8 cellular contexts compared by ENCODE assay signal in genomic region chr1:228084325-228084724, GRCh38. TPM values are rescaled to one million over a fixed set of nuclear protein-coding genes. Genes with fewer than 3 reads are reported as not detected.
DNase-seq lines count a peak whose midpoint lies in the region; ATAC-seq and TF ChIP-seq lines count a peak whose summit lies in the region.

No MANE protein-coding gene starts in this region.

- peaks cover 25 to 31% of the 10 kb centered on the region in 2 donors for H3K36me3 Mint-ChIP-seq in activated naive CD4-positive, alpha-beta T cell treated with anti-CD3 and anti-CD28 coated beads, Interleukin-2, amount 50 U/mL, for 72 hours

- no peaks in the 10 kb centered on the region for H3K27me3 Mint-ChIP-seq in stimulated activated naive CD8-positive, alpha-beta T cell treated with anti-CD3 and anti-CD28 coated beads, Interleukin-15, amount 100 ng/mL, for 72 hours

- H3K27me3 ChIP-seq in heart right ventricle (no peaks in the 10 kb centered on the region), iPS-15b (ENCODE audit: control insufficient read depth, insufficient read depth, low read length) (peaks cover 3% of the 10 kb centered on the region)

- intact Hi-C loops in heart right ventricle (cut with DNase I) = no loop called here
- intact Hi-C loops in Right ventricle myocardium inferior (cut with DNase I) = loop anchor here (10.0 kb wide), 1 partner anchor 320 kb away; no protein-coding TSS in a partner anchor

- no peaks in the 10 kb centered on the region for H3K9me3 ChIP-seq in heart right ventricle
- no peaks in the 10 kb centered on the region for H3K9me3 ChIP-seq in iPS-15b (ENCODE audit: control insufficient read depth, insufficient read depth, low read length)

- DNase-seq in heart right ventricle (no peak), Right ventricle myocardium inferior (ENCODE audit: missing footprints) (no peak)
- DNase-seq in activated naive CD4-positive, alpha-beta T cell treated with anti-CD3 and anti-CD28 coated beads, Interleukin-2, amount 50 U/mL, for 72 hours (ENCODE audit: low spot score in 2 of 2) = no peak
- DNase-seq in stimulated activated naive CD8-positive, alpha-beta T cell treated with anti-CD3 and anti-CD28 coated beads, Interleukin-15, amount 100 ng/mL, for 72 hours = no peak
- DNase-seq in stimulated activated CD4-positive, alpha-beta T cell treated with anti-CD3 and anti-CD28 coated beads, Interleukin-1b, Interleukin-23, amount 100 ng/mL, for 48 hours = no peak

- ATAC-seq in heart right ventricle (no peak), Right ventricle myocardium inferior (no peak), GM21786 (IDR thresholded peaks at IDR 0.05; ENCODE audit: unreplicated experiment) (no peak), GM19467 (IDR thresholded peaks at IDR 0.05; ENCODE audit: unreplicated experiment) (no peak)
- ATAC-seq in activated naive CD4-positive, alpha-beta T cell treated with anti-CD3 and anti-CD28 coated beads, Interleukin-2, amount 50 U/mL, for 72 hours = peak in 1 of 2 donors; percentile 28
- ATAC-seq in stimulated activated naive CD8-positive, alpha-beta T cell treated with anti-CD3 and anti-CD28 coated beads, Interleukin-15, amount 100 ng/mL, for 72 hours = no peak

- 17 to 27% methylated on average over 3 of the region's 3 CpGs for WGBS in heart right ventricle, 2 donors

- H3K4me3 Mint-ChIP-seq in stimulated activated naive CD8-positive, alpha-beta T cell treated with anti-CD3 and anti-CD28 coated beads, Interleukin-15, amount 100 ng/mL, for 72 hours = peak overlapping the region; percentile 92 to 95

- peak overlapping the region in 8 of 10 donors; percentile 42 to 100 (median 100) for H3K27ac ChIP-seq in heart right ventricle

- H3K27ac Mint-ChIP-seq in activated naive CD4-positive, alpha-beta T cell treated with anti-CD3 and anti-CD28 coated beads, Interleukin-2, amount 50 U/mL, for 72 hours = peak overlapping the region; percentile 97 to 99
- peak overlapping the region; percentile 97 to 99 for H3K27ac Mint-ChIP-seq in stimulated activated naive CD8-positive, alpha-beta T cell treated with anti-CD3 and anti-CD28 coated beads, Interleukin-15, amount 100 ng/mL, for 72 hours

- no peaks in the 10 kb centered on the region for H3K9me3 Mint-ChIP-seq in activated naive CD4-positive, alpha-beta T cell treated with anti-CD3 and anti-CD28 coated beads, Interleukin-2, amount 50 U/mL, for 72 hours
- H3K9me3 Mint-ChIP-seq in stimulated activated naive CD8-positive, alpha-beta T cell treated with anti-CD3 and anti-CD28 coated beads, Interleukin-15, amount 100 ng/mL, for 72 hours = no peaks in the 10 kb centered on the region

- H3K9ac ChIP-seq in iPS-15b (ENCODE audit: low read depth, low read length) = no peak overlapping the region

- H3K4me3 ChIP-seq in heart right ventricle (peak overlapping the region; percentile 71 to 100 (median 92)), iPS-15b (ENCODE audit: low read depth, low read length) (peak overlapping the region; percentile 77)

- peaks cover 83% of the 10 kb centered on the region for H3K4me1 Mint-ChIP-seq in stimulated activated naive CD8-positive, alpha-beta T cell treated with anti-CD3 and anti-CD28 coated beads, Interleukin-15, amount 100 ng/mL, for 72 hours

- H3K4me1 ChIP-seq in heart right ventricle = peaks cover 40 to 73% (median 69%) of the 10 kb centered on the region in 9 donors
- H3K4me1 ChIP-seq in iPS-15b (ENCODE audit: control insufficient read depth, insufficient read depth, low read length) = peaks cover 4% of the 10 kb centered on the region

- no peak for TF ChIP-seq CTCF in heart right ventricle (IDR thresholded peaks at IDR 0.05)

- H3K36me3 ChIP-seq in heart right ventricle (peaks cover 0 to 10% (median 0%) of the 10 kb centered on the region in 9 donors), iPS-15b (ENCODE audit: control insufficient read depth, insufficient read depth, low read length) (no peaks in the 10 kb centered on the region)

RNA-seq across cellular contexts. Expression of gene ARF1, which starts 1.8 kb away (rescaled TPM):
- total RNA-seq in heart right ventricle (100 to 1,000 TPM; 262 to 372 (median 338) TPM), Right ventricle myocardium inferior (281 TPM)
- polyA plus RNA-seq in heart right ventricle = 100 to 1,000 TPM; 204 to 498 TPM
- total RNA-seq in activated naive CD4-positive, alpha-beta T cell treated with anti-CD3 and anti-CD28 coated beads, Interleukin-2, amount 50 U/mL, for 72 hours = 100 to 1,000 TPM; 308 to 333 TPM

RNA-seq across cellular contexts. Expression of gene C1orf35, which starts 18.8 kb away (rescaled TPM):
- total RNA-seq in heart right ventricle = 10 to 100 TPM in 1 of 10 donors, 1 to 10 TPM in 9; 5.6 to 10.6 (median 6.3) TPM
- 10 to 100 TPM; 11.3 to 15.7 TPM for polyA plus RNA-seq in heart right ventricle
- 6.0 TPM for total RNA-seq in Right ventricle myocardium inferior
- total RNA-seq in activated naive CD4-positive, alpha-beta T cell treated with anti-CD3 and anti-CD28 coated beads, Interleukin-2, amount 50 U/mL, for 72 hours = 10 to 100 TPM; 17.6 to 19.4 TPM

RNA-seq across cellular contexts. Expression of gene MRPL55, which starts 24.8 kb away (rescaled TPM):
- total RNA-seq in heart right ventricle (10 to 100 TPM; 38.0 to 65.2 (median 46.3) TPM), Right ventricle myocardium inferior (57.0 TPM)
- 100 to 1,000 TPM; 113 to 174 TPM for polyA plus RNA-seq in heart right ventricle
- 10 to 100 TPM; 50.6 to 52.5 TPM for total RNA-seq in activated naive CD4-positive, alpha-beta T cell treated with anti-CD3 and anti-CD28 coated beads, Interleukin-2, amount 50 U/mL, for 72 hours

RNA-seq across cellular contexts. Expression of gene GUK1, which starts 55.8 kb away (rescaled TPM):
- total RNA-seq in heart right ventricle (100 to 1,000 TPM; 121 to 207 (median 159) TPM), Right ventricle myocardium inferior (162 TPM)
- polyA plus RNA-seq in heart right ventricle = 100 to 1,000 TPM; 275 to 474 TPM
- total RNA-seq in activated naive CD4-positive, alpha-beta T cell treated with anti-CD3 and anti-CD28 coated beads, Interleukin-2, amount 50 U/mL, for 72 hours = 100 to 1,000 TPM; 206 to 293 TPM
